In the genomic region with DNA sequence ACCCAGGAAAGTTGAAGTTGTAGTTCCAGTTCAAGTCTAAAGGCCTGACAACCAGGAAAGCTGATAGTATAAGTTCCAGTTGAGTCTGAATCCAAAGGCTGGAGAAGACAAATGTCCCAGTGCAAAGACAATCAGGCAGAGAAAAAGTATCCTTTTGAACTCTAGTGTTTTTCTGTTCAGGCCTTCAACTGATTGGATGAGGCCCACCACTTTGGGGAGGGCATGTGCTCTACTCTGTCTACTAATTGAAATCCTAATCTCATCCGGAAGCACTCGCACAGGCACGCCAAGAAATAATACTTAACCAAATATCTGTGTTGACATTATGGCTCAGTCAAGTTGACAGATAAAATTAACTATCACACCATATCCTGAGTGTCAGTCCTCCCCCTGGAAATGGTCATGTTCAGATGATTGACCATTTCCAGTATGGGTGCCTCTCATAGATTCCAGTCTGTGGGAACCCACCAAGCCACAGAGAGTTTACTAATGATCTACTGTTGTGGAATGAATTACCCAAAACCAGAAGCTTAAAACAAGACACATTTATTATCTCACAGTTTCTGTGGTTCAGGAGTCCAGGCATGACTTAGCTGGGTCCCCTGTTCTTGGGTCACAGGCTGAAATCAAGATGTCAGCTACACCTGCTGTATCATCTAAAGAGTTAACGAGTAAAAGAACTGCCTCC, we compare ENCODE assay signal across 35 cellular contexts.
"Had no signal": no experiment of that assay in that cellular context is flagged by ENCODE, and none has a peak within 500 bp of the region (broad histone marks: within the 10 kb centered on the region; RNA-seq: fewer than 3 reads in every experiment).

No MANE protein-coding gene starts in this region.

- H3K4me1 ChIP-seq: colonic mucosa had no signal

- H3K9me3 Mint-ChIP-seq: activated CD4-positive, alpha-beta T cell treated with anti-CD3 and anti-CD28 coated beads, Interleukin-2, amount 10 ng/mL, durations not matched to agents 24 days and 14 days had no signal

- H3K4me2 ChIP-seq: PC-9 had no signal

- H3K4me1 Mint-ChIP-seq: activated B cell treated with CpG ODN at 0.5 μM for 24 hours; activated CD4-positive, alpha-beta T cell treated with anti-CD3 and anti-CD28 coated beads, Interleukin-2, amount 10 ng/mL, durations not matched to agents 24 days and 14 days; activated naive CD8-positive, alpha-beta T cell treated with anti-CD3 and anti-CD28 coated beads for 36 hours; activated T-helper 17 cell treated with anti-CD3 and anti-CD28 coated beads, Interleukin-2, amount 50 U/mL, for 72 hours; central memory CD8-positive, alpha-beta T cell; T-cell; T-helper 17 cell had no signal

- H3K4me3 Mint-ChIP-seq: activated B cell treated with CpG ODN at 0.5 μM for 24 hours; activated CD4-positive, alpha-beta T cell treated with anti-CD3 and anti-CD28 coated beads, Interleukin-2, amount 10 ng/mL, durations not matched to agents 24 days and 14 days; activated CD8-positive, alpha-beta T cell treated with anti-CD3 and anti-CD28 coated beads for 36 hours; activated naive CD8-positive, alpha-beta T cell treated with anti-CD3 and anti-CD28 coated beads for 36 hours; activated T-cell treated with anti-CD3 and anti-CD28 coated beads, Interleukin-2, amount 50 U/mL, for 72 hours; activated T-helper 17 cell treated with anti-CD3 and anti-CD28 coated beads, Interleukin-2, amount 50 U/mL, for 72 hours; central memory CD8-positive, alpha-beta T cell; T-cell; T-helper 17 cell had no signal

- H3K27ac Mint-ChIP-seq: activated B cell treated with CpG ODN at 0.5 μM for 24 hours; activated CD4-positive, alpha-beta T cell treated with anti-CD3 and anti-CD28 coated beads, Interleukin-2, amount 10 ng/mL, durations not matched to agents 24 days and 14 days; activated CD8-positive, alpha-beta T cell treated with anti-CD3 and anti-CD28 coated beads for 36 hours; activated naive CD8-positive, alpha-beta T cell treated with anti-CD3 and anti-CD28 coated beads for 36 hours; activated T-cell treated with anti-CD3 and anti-CD28 coated beads, Interleukin-2, amount 50 U/mL, for 72 hours; activated T-helper 17 cell treated with anti-CD3 and anti-CD28 coated beads, Interleukin-2, amount 50 U/mL, for 72 hours; T-cell; T-helper 17 cell had no signal

- H3K9me3 ChIP-seq: colonic mucosa, MG63 had no signal

- H3K27ac ChIP-seq: cardiac muscle cell, colonic mucosa, PC-9, RWPE1, VCaP had no signal

- ATAC-seq: activated CD8-positive, alpha-beta T cell treated with anti-CD3 and anti-CD28 coated beads for 36 hours; activated T-cell treated with anti-CD3 and anti-CD28 coated beads, Interleukin-2, amount 50 U/mL, for 72 hours; activated T-helper 17 cell treated with anti-CD3 and anti-CD28 coated beads, Interleukin-2, amount 50 U/mL, for 72 hours; Right ventricle myocardium inferior; SK-N-SH treated with all-trans-retinoic acid at 6 μM for 48 hours; T-cell; T-helper 17 cell had no signal

- H3K27me3 Mint-ChIP-seq: activated B cell treated with CpG ODN at 0.5 μM for 24 hours; activated CD4-positive, alpha-beta T cell treated with anti-CD3 and anti-CD28 coated beads, Interleukin-2, amount 10 ng/mL, durations not matched to agents 24 days and 14 days; activated CD8-positive, alpha-beta T cell treated with anti-CD3 and anti-CD28 coated beads for 36 hours; activated naive CD8-positive, alpha-beta T cell treated with anti-CD3 and anti-CD28 coated beads for 36 hours; activated T-helper 17 cell treated with anti-CD3 and anti-CD28 coated beads, Interleukin-2, amount 50 U/mL, for 72 hours; central memory CD8-positive, alpha-beta T cell; T-cell; T-helper 17 cell had no signal

- H3K36me3 Mint-ChIP-seq: activated naive CD8-positive, alpha-beta T cell treated with anti-CD3 and anti-CD28 coated beads for 36 hours; T-cell had no signal

- H3K36me3 ChIP-seq: cardiac muscle cell, colonic mucosa, MG63 had no signal

- DNase-seq: activated B cell treated with CpG ODN at 0.5 μM for 24 hours; activated CD4-positive, alpha-beta T cell treated with anti-CD3 and anti-CD28 coated beads for 1 hour; activated CD4-positive, alpha-beta T cell treated with anti-CD3 and anti-CD28 coated beads, Interleukin-2, amount 10 ng/mL, durations not matched to agents 24 days and 14 days; activated CD4-positive, alpha-beta T cell treated with anti-CD3 and anti-CD28 coated beads, Interleukin-2, amount 50 U/mL, for 4 hours; activated CD8-positive, alpha-beta T cell treated with anti-CD3 and anti-CD28 coated beads for 36 hours; activated effector memory CD4-positive, alpha-beta T cell treated with anti-CD3 and anti-CD28 coated beads, Interleukin-2, amount 50 U/mL, for 16 hours; activated naive CD4-positive, alpha-beta T cell; activated naive CD4-positive, alpha-beta T cell treated with anti-CD3 and anti-CD28 coated beads, Interleukin-2, amount 50 U/mL, for 16 hours; activated naive CD8-positive, alpha-beta T cell treated with anti-CD3 and anti-CD28 coated beads for 36 hours; activated T-cell treated with anti-CD3 and anti-CD28 coated beads, Interleukin-2, amount 50 U/mL, for 1 hour; activated T-cell treated with anti-CD3 and anti-CD28 coated beads, Interleukin-2, amount 50 U/mL, for 72 hours; amniotic stem cell; aorta; colonic mucosa; MG63; NCI-H1048; NCI-H1105 treated with DMSO at 0.1 percent for 48 hours; NCI-H1436; NCI-H1694; NCI-H1930; NCI-H2081 treated with DMSO at 0.1 percent for 48 hours; NCI-H345; NCI-H524 treated with DMSO at 0.1 percent for 48 hours; NK-92 treated with Interleukin-12 subunit alpha and Interleukin-12 subunit beta, amount 100 ng/mL, for 24 hours; PC-9; SIG-M5; T-cell; T-helper 17 cell had no signal

- H3K4me3 ChIP-seq: cardiac muscle cell, colonic mucosa, MG63, PC-9 had no signal

- H3K27me3 ChIP-seq: cardiac muscle cell, colonic mucosa, MG63 had no signal

- H2AFZ ChIP-seq: PC-9 had no signal
